ENCODE assay signal across 8 cellular contexts in the genomic region with DNA sequence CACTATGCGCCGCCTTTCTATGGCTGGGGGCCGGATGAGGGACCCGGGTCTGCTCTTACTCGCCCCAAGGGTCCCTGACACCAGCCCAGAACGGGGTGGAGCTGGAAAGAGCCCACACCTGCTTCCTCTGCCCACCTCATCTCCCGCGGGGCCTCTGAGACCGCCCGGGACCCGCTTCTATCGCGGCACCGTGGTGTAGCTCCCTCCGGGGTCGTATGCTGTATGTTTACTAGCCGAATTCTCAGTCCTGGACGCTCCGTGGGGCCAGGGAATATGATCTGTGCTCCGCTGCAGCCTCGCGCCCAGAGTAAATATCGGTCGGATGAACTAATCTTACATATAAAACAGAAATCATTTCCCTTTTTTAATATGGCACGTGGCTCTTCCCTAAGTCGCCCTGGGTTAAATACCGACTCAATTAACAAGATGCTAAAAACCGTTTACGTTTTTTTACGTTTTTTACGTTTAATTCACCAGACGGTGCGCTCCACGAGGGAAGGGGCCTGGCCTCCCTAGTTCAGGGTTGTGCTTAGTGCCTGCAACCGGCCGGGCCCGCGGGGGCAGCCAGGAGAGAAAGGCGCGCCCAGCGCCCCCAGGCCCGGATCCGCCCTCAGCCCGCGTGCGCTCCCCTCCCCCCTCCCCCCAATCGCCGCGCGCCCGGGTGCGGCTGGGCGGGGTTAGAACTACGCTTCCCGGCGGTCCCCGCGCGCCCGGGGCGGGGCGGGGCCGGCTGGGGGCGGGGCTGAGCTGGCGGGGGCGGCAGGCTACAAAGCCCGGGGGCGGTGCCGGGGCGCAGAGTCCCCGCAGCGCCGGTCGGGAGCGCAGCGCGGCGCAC. TPM values are rescaled to one million over a fixed set of nuclear protein-coding genes. Genes with fewer than 3 reads are reported as not detected.
A peak's percentile ranks its signal among the peaks of the same experiment; 100 is the strongest.
DNase-seq lines count a peak whose midpoint lies in the region; ATAC-seq and TF ChIP-seq lines count a peak whose summit lies in the region.

Gene RBM38, plus strand, starts transcription at position 793 of the 835 bp plus-strand sequence. CDS start 186 bp downstream, outside the sequence.

- peaks cover 11% of the 10 kb centered on the region for H3K27me3 Mint-ChIP-seq in glutamatergic neuron (ENCODE audit: unreplicated experiment)

- DNase-seq in COR-L47 (lab: John Stamatoyannopoulos, UW) = peak; percentile 35
- peak in 67 of 76 experiments; percentile 12 to 85 (median 66) for DNase-seq in HUDEP-2 (lab: John Stamatoyannopoulos, UW; ENCODE audit: unreplicated experiment in 76 of 76)
- no peak for DNase-seq in SK-N-MC (ENCODE audit: low read depth, low spot score)
- peak; percentile 80 to 88 for DNase-seq in activated naive CD4-positive, alpha-beta T cell treated with anti-CD3 and anti-CD28 coated beads, Interleukin-2, amount 50 U/mL, for 72 hours (ENCODE audit: low spot score in 2 of 2)
- DNase-seq in glutamatergic neuron = peak; percentile 82
- peak; percentile 70 to 83 (median 81) for DNase-seq in ovary

- H3K36me3 ChIP-seq in SK-N-MC (ENCODE audit: insufficient read depth, low read length) = peaks cover 38% of the 10 kb centered on the region
- H3K36me3 ChIP-seq in ovary = no peaks in the 10 kb centered on the region
- H3K36me3 ChIP-seq in thymus (ENCODE audit: control insufficient read depth, insufficient read depth) = peaks cover 34% of the 10 kb centered on the region

- peak; percentile 46 for ATAC-seq in GM19463 (IDR thresholded peaks at IDR 0.05; ENCODE audit: unreplicated experiment)
- peak; percentile 52 to 76 for ATAC-seq in activated naive CD4-positive, alpha-beta T cell treated with anti-CD3 and anti-CD28 coated beads, Interleukin-2, amount 50 U/mL, for 72 hours

- peak within 1 kb of the TSS; percentile 75 for H3K9ac ChIP-seq in SK-N-MC (ENCODE audit: insufficient read length)

- no peaks in the 10 kb centered on the region for H3K9me3 Mint-ChIP-seq in activated naive CD4-positive, alpha-beta T cell treated with anti-CD3 and anti-CD28 coated beads, Interleukin-2, amount 50 U/mL, for 72 hours
- H3K9me3 Mint-ChIP-seq in glutamatergic neuron (ENCODE audit: unreplicated experiment) = peaks cover 3% of the 10 kb centered on the region

- peak within 1 kb of the TSS; percentile 93 to 100 for H3K27ac Mint-ChIP-seq in activated naive CD4-positive, alpha-beta T cell treated with anti-CD3 and anti-CD28 coated beads, Interleukin-2, amount 50 U/mL, for 72 hours
- peak within 1 kb of the TSS; percentile 82 for H3K27ac Mint-ChIP-seq in glutamatergic neuron (ENCODE audit: unreplicated experiment)

- no peak for TF ChIP-seq EP300 in ovary (IDR thresholded peaks at IDR 0.05)

- H3K4me3 Mint-ChIP-seq in glutamatergic neuron (ENCODE audit: unreplicated experiment) = peak within 1 kb of the TSS; percentile 89

- H3K27me3 ChIP-seq in ovary (no peaks in the 10 kb centered on the region), thymus (ENCODE audit: control insufficient read depth, insufficient read depth) (no peaks in the 10 kb centered on the region)

- H3K27ac ChIP-seq in SK-N-MC = peak within 1 kb of the TSS; percentile 64
- peak within 1 kb of the TSS; percentile 65 to 84 for H3K27ac ChIP-seq in ovary
- H3K27ac ChIP-seq in thymus (ENCODE audit: low read depth) = peak within 1 kb of the TSS; percentile 95

- WGBS in ovary, 3 donors = 25 to 49% (median 41%) methylated on average over 45 to 78 of the region's 78 CpGs
- WGBS in thymus = 15% methylated on average over 78 of the region's 78 CpGs

- H3K36me3 Mint-ChIP-seq in activated naive CD4-positive, alpha-beta T cell treated with anti-CD3 and anti-CD28 coated beads, Interleukin-2, amount 50 U/mL, for 72 hours = peaks cover 27 to 35% of the 10 kb centered on the region in 2 donors
- no peaks in the 10 kb centered on the region for H3K36me3 Mint-ChIP-seq in glutamatergic neuron (ENCODE audit: unreplicated experiment)

- H3K4me3 ChIP-seq in SK-N-MC (peak within 1 kb of the TSS; percentile 90), ovary (peak within 1 kb of the TSS; percentile 85), thymus (ENCODE audit: low read length) (peak within 1 kb of the TSS; percentile 74)

- peaks cover 23% of the 10 kb centered on the region for H3K4me1 ChIP-seq in ovary (ENCODE audit: insufficient read depth)
- peaks cover 46% of the 10 kb centered on the region for H3K4me1 ChIP-seq in thymus (ENCODE audit: control insufficient read depth, insufficient read depth, low read length)

- no peak for TF ChIP-seq CTCF in glutamatergic neuron (IDR thresholded peaks at IDR 0.05; ENCODE audit: partially characterized antibody, unreplicated experiment)
- TF ChIP-seq CTCF in ovary (IDR thresholded peaks at IDR 0.05) = no peak

- H3K9me3 ChIP-seq in SK-N-MC (ENCODE audit: low read depth, low read length) (no peaks in the 10 kb centered on the region), ovary (no peaks in the 10 kb centered on the region), thymus (ENCODE audit: control insufficient read depth) (no peaks in the 10 kb centered on the region)

- peaks cover 5% of the 10 kb centered on the region for H3K4me1 Mint-ChIP-seq in glutamatergic neuron (ENCODE audit: low read depth, unreplicated experiment)

- no peak for TF ChIP-seq POLR2A in ovary (IDR thresholded peaks at IDR 0.05)

- intact Hi-C loops in ovary (cut with DNase I) = loop anchor here in 2 of 4 donors (2.0 to 10.0 kb wide), 2 partner anchors 50 to 204 kb away; no protein-coding TSS in a partner anchor

RNA-seq across cellular contexts. Expression of gene RBM38, which starts in this region (rescaled TPM):
- total RNA-seq in activated naive CD4-positive, alpha-beta T cell treated with anti-CD3 and anti-CD28 coated beads, Interleukin-2, amount 50 U/mL, for 72 hours = 10 to 100 TPM; 43.4 to 97.5 TPM
- 16.6 TPM for total RNA-seq in glutamatergic neuron (ENCODE audit: unreplicated experiment)
- total RNA-seq in ovary = 10 to 100 TPM; 20.0 to 77.6 (median 39.3) TPM
- polyA plus RNA-seq in ovary = 10 to 100 TPM in 1 of 2 donors, 1 to 10 TPM in 1; 6.3 to 36.6 TPM
- 84.6 TPM for polyA plus RNA-seq in thymus
